Comparison of ENCODE assay signal across 1 cellular context in genomic region chr19:3243851-3244700, GRCh38.
TF ChIP-seq lines count a peak whose summit lies in the region.

No MANE protein-coding gene starts in this region.

TF ChIP-seq in HepG2, 621 proteins besides CTCF, POLR2A, EP300 and RAD21 (continued from another document and continues in another):
- 0 out of 2 replicates have a peak, but pooled peaks have one; percentile 56 for TF ChIP-seq HMGXB3 (CRISPR knock-in tag; IDR thresholded peaks at IDR 0.05; ENCODE audit: borderline replicate concordance)
- no peak for TF ChIP-seq PHF5A (CRISPR knock-in tag; IDR thresholded peaks at IDR 0.05; ENCODE audit: low read depth, unreplicated experiment)
- TF ChIP-seq TGIF2 (CRISPR knock-in tag; IDR thresholded peaks at IDR 0.05) = peak; percentile 70; the same call in 1 of the 2 replicates
- no peak for TF ChIP-seq PAWR (CRISPR knock-in tag; IDR thresholded peaks at IDR 0.05; ENCODE audit: borderline replicate concordance)
- TF ChIP-seq ZNF274 (CRISPR knock-in tag; IDR thresholded peaks at IDR 0.05) = 0 out of 2 replicates have a peak, but pooled peaks have one; percentile 49
- TF ChIP-seq SMYD3 (CRISPR knock-in tag; IDR thresholded peaks at IDR 0.05) = no peak
- TF ChIP-seq ZHX2 (IDR thresholded peaks at IDR 0.05; ENCODE audit: low read depth) = no peak
- no peak for TF ChIP-seq ZHX2 (CRISPR knock-in tag; IDR thresholded peaks at IDR 0.05; ENCODE audit: borderline replicate concordance)
- TF ChIP-seq POGZ (CRISPR knock-in tag; IDR thresholded peaks at IDR 0.05) = no peak
- TF ChIP-seq ZFP90 (CRISPR knock-in tag; IDR thresholded peaks at IDR 0.05; ENCODE audit: borderline replicate concordance) = no peak
- TF ChIP-seq, protein P1, sequence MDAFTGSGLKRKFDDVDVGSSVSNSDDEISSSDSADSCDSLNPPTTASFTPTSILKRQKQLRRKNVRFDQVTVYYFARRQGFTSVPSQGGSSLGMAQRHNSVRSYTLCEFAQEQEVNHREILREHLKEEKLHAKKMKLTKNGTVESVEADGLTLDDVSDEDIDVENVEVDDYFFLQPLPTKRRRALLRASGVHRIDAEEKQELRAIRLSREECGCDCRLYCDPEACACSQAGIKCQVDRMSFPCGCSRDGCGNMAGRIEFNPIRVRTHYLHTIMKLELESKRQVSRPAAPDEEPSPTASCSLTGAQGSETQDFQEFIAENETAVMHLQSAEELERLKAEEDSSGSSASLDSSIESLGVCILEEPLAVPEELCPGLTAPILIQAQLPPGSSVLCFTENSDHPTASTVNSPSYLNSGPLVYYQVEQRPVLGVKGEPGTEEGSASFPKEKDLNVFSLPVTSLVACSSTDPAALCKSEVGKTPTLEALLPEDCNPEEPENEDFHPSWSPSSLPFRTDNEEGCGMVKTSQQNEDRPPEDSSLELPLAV (CRISPR knock-in tag; conservative IDR thresholded peaks at IDR 0.05; ENCODE audit: low read depth) = no peak
- TF ChIP-seq, protein P2, sequence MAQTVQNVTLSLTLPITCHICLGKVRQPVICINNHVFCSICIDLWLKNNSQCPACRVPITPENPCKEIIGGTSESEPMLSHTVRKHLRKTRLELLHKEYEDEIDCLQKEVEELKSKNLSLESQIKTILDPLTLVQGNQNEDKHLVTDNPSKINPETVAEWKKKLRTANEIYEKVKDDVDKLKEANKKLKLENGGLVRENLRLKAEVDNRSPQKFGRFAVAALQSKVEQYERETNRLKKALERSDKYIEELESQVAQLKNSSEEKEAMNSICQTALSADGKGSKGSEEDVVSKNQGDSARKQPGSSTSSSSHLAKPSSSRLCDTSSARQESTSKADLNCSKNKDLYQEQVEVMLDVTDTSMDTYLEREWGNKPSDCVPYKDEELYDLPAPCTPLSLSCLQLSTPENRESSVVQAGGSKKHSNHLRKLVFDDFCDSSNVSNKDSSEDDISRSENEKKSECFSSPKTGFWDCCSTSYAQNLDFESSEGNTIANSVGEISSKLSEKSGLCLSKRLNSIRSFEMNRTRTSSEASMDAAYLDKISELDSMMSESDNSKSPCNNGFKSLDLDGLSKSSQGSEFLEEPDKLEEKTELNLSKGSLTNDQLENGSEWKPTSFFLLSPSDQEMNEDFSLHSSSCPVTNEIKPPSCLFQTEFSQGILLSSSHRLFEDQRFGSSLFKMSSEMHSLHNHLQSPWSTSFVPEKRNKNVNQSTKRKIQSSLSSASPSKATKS (CRISPR knock-in tag; IDR thresholded peaks at IDR 0.05) = no peak
- 0 out of 2 replicates have a peak, but pooled peaks have one; percentile 56 for TF ChIP-seq IKZF1 (IDR thresholded peaks at IDR 0.05)
- no peak; the same call in 1 of the 2 replicates for TF ChIP-seq FOXK1 (CRISPR knock-in tag; IDR thresholded peaks at IDR 0.05; ENCODE audit: borderline replicate concordance, low read depth)
- TF ChIP-seq, protein P3, sequence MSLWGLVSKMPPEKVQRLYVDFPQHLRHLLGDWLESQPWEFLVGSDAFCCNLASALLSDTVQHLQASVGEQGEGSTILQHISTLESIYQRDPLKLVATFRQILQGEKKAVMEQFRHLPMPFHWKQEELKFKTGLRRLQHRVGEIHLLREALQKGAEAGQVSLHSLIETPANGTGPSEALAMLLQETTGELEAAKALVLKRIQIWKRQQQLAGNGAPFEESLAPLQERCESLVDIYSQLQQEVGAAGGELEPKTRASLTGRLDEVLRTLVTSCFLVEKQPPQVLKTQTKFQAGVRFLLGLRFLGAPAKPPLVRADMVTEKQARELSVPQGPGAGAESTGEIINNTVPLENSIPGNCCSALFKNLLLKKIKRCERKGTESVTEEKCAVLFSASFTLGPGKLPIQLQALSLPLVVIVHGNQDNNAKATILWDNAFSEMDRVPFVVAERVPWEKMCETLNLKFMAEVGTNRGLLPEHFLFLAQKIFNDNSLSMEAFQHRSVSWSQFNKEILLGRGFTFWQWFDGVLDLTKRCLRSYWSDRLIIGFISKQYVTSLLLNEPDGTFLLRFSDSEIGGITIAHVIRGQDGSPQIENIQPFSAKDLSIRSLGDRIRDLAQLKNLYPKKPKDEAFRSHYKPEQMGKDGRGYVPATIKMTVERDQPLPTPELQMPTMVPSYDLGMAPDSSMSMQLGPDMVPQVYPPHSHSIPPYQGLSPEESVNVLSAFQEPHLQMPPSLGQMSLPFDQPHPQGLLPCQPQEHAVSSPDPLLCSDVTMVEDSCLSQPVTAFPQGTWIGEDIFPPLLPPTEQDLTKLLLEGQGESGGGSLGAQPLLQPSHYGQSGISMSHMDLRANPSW (CRISPR knock-in tag; IDR thresholded peaks at IDR 0.05; ENCODE audit: borderline replicate concordance) = no peak
- no peak for TF ChIP-seq ZFP36L2 (CRISPR knock-in tag; IDR thresholded peaks at IDR 0.05)
- no peak for TF ChIP-seq RBFOX2 (IDR thresholded peaks at IDR 0.05; ENCODE audit: low read depth, low read length)
- no peak for TF ChIP-seq MIXL1 (CRISPR knock-in tag; IDR thresholded peaks at IDR 0.05)
- TF ChIP-seq, protein P4, sequence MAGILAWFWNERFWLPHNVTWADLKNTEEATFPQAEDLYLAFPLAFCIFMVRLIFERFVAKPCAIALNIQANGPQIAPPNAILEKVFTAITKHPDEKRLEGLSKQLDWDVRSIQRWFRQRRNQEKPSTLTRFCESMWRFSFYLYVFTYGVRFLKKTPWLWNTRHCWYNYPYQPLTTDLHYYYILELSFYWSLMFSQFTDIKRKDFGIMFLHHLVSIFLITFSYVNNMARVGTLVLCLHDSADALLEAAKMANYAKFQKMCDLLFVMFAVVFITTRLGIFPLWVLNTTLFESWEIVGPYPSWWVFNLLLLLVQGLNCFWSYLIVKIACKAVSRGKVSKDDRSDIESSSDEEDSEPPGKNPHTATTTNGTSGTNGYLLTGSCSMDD (CRISPR knock-in tag; IDR thresholded peaks at IDR 0.05) = no peak
- no peak for TF ChIP-seq ATF7-NPFF (CRISPR knock-in tag; IDR thresholded peaks at IDR 0.05; ENCODE audit: low read depth)
- TF ChIP-seq ZNF816 (CRISPR knock-in tag; IDR thresholded peaks at IDR 0.05; ENCODE audit: borderline replicate concordance) = no peak
- TF ChIP-seq IRF1 (CRISPR knock-in tag; IDR thresholded peaks at IDR 0.05; ENCODE audit: low read depth) = no peak
- TF ChIP-seq ZNF333 (CRISPR knock-in tag; IDR thresholded peaks at IDR 0.05; ENCODE audit: borderline replicate concordance) = no peak
- no peak for TF ChIP-seq ZNF614 (CRISPR knock-in tag; IDR thresholded peaks at IDR 0.05; ENCODE audit: borderline replicate concordance)
- TF ChIP-seq, protein P5, sequence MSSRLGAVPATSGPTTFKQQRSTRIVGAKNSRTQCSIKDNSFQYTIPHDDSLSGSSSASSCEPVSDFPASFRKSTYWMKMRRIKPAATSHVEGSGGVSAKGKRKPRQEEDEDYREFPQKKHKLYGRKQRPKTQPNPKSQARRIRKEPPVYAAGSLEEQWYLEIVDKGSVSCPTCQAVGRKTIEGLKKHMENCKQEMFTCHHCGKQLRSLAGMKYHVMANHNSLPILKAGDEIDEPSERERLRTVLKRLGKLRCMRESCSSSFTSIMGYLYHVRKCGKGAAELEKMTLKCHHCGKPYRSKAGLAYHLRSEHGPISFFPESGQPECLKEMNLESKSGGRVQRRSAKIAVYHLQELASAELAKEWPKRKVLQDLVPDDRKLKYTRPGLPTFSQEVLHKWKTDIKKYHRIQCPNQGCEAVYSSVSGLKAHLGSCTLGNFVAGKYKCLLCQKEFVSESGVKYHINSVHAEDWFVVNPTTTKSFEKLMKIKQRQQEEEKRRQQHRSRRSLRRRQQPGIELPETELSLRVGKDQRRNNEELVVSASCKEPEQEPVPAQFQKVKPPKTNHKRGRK (CRISPR knock-in tag; IDR thresholded peaks at IDR 0.05) = no peak
- peak; percentile 90 for TF ChIP-seq SRY (CRISPR knock-in tag; IDR thresholded peaks at IDR 0.05)
- TF ChIP-seq ATAD3A (CRISPR knock-in tag; IDR thresholded peaks at IDR 0.05) = 0 out of 2 replicates have a peak, but pooled peaks have one; percentile 33
- no peak for TF ChIP-seq SRSF1 (optimal IDR thresholded peaks at IDR 0.05; ENCODE audit: low read depth, low read length)
- TF ChIP-seq KDM2A (CRISPR knock-in tag; IDR thresholded peaks at IDR 0.05; ENCODE audit: borderline replicate concordance, low read depth) = peak; percentile 62; the same call in 1 of the 2 replicates
- TF ChIP-seq SALL2 (CRISPR knock-in tag; IDR thresholded peaks at IDR 0.05) = no peak
- TF ChIP-seq, protein P6, sequence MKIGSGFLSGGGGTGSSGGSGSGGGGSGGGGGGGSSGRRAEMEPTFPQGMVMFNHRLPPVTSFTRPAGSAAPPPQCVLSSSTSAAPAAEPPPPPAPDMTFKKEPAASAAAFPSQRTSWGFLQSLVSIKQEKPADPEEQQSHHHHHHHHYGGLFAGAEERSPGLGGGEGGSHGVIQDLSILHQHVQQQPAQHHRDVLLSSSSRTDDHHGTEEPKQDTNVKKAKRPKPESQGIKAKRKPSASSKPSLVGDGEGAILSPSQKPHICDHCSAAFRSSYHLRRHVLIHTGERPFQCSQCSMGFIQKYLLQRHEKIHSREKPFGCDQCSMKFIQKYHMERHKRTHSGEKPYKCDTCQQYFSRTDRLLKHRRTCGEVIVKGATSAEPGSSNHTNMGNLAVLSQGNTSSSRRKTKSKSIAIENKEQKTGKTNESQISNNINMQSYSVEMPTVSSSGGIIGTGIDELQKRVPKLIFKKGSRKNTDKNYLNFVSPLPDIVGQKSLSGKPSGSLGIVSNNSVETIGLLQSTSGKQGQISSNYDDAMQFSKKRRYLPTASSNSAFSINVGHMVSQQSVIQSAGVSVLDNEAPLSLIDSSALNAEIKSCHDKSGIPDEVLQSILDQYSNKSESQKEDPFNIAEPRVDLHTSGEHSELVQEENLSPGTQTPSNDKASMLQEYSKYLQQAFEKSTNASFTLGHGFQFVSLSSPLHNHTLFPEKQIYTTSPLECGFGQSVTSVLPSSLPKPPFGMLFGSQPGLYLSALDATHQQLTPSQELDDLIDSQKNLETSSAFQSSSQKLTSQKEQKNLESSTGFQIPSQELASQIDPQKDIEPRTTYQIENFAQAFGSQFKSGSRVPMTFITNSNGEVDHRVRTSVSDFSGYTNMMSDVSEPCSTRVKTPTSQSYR (CRISPR knock-in tag; IDR thresholded peaks at IDR 0.05; ENCODE audit: borderline replicate concordance) = 0 out of 2 replicates have a peak, but pooled peaks have one; percentile 30
- TF ChIP-seq ZNF792 (CRISPR knock-in tag; IDR thresholded peaks at IDR 0.05) = 0 out of 2 replicates have a peak, but pooled peaks have one; percentile 53
- TF ChIP-seq MED13 (CRISPR knock-in tag; IDR thresholded peaks at IDR 0.05) = no peak
- TF ChIP-seq ZBTB42 (CRISPR knock-in tag; IDR thresholded peaks at IDR 0.05) = no peak
